In genomic region chr4:85725727-85726170, GRCh38 we compare ENCODE assay signal across 9 cellular contexts.
DNase-seq lines count a peak whose midpoint lies in the region; ATAC-seq and TF ChIP-seq lines count a peak whose summit lies in the region.
"Had no signal": no experiment of that assay in that cellular context is flagged by ENCODE, and none has a peak within 500 bp of the region (broad histone marks: within the 10 kb centered on the region; RNA-seq: fewer than 3 reads in every experiment).

No MANE protein-coding gene starts in this region.

- intact Hi-C loops in breast epithelium (cut with DNase I; ENCODE audit: low total_unique reads) = no loop called here
- intact Hi-C loops in MCF 10A (cut with micrococcal nuclease) = no loop called here
- intact Hi-C loops in body of pancreas (cut with DNase I) = no loop called here

- no peaks in the 10 kb centered on the region for H3K9me3 Mint-ChIP-seq in MCF 10A (ENCODE audit: unreplicated experiment)

- H4K91ac ChIP-seq in neuronal stem cell (ENCODE audit: low read depth, low read length, poor library complexity) = no peak overlapping the region

- 23 to 27% methylated on average over 2 of the region's 2 CpGs for WGBS in body of pancreas, 2 donors
- WGBS in neuronal stem cell (ENCODE audit: extremely low coverage in 2 of 2, insufficient read length in 2 of 2, insufficient replicate concordance in 1 of 2), 2 donors = no CpG with 5 or more reads among the region's 2 CpGs

- DNase-seq in breast epithelium (ENCODE audit: low spot score in 2 of 2) (no peak), MCF 10A (ENCODE audit: unreplicated experiment) (no peak), body of pancreas (peak; percentile 80 to 94 (median 89)), neuronal stem cell (ENCODE audit: low spot score) (no peak), ACHN (no peak), NCI-H1105 treated with DMSO at 0.1 percent for 48 hours (lab: John Stamatoyannopoulos, UW) (no peak)
- no peak for DNase-seq in activated naive CD4-positive, alpha-beta T cell treated with Interleukin-2 at 50 U/mL for 16 hours

- H3K4me2 ChIP-seq in neuronal stem cell (ENCODE audit: insufficient read depth, low read length, poor library complexity, severe bottlenecking) = no peak overlapping the region

- H3K36me3 Mint-ChIP-seq in MCF 10A (ENCODE audit: insufficient read depth, unreplicated experiment) = no peaks in the 10 kb centered on the region
- H3K36me3 Mint-ChIP-seq: naive thymus-derived CD8-positive, alpha-beta T cell had no signal

- no peak overlapping the region for H2BK5ac ChIP-seq in neuronal stem cell (ENCODE audit: low read length)

- no peak for TF ChIP-seq POLR2A in breast epithelium (IDR thresholded peaks at IDR 0.05)
- TF ChIP-seq POLR2A in body of pancreas (IDR thresholded peaks at IDR 0.05) = peak in 2 of 3 donors; percentile 23 to 41

- no peak overlapping the region for H2BK12ac ChIP-seq in neuronal stem cell (ENCODE audit: low read length)

- H3K27ac ChIP-seq in breast epithelium (peak overlapping the region; percentile 27 to 52), body of pancreas (peak overlapping the region; percentile 57 to 86 (median 76)), neuronal stem cell (replicated peaks; ENCODE audit: low read length) (no peak overlapping the region)

- in situ Hi-C loops in ACHN (cut with HindIII; ENCODE audit: low pct_ligation_motif_present, low pct_unique_long_range_greater_than_20kb, low sequenced_read_pairs) = no loop called here

- peaks cover 16% of the 10 kb centered on the region for H3K4me1 Mint-ChIP-seq in MCF 10A (ENCODE audit: insufficient read depth, unreplicated experiment)

- H3K79me1 ChIP-seq in neuronal stem cell (ENCODE audit: low read depth, low read length) = no peaks in the 10 kb centered on the region

- H3K27me3 ChIP-seq in breast epithelium (no peaks in the 10 kb centered on the region), body of pancreas (no peaks in the 10 kb centered on the region), neuronal stem cell (ENCODE audit: control insufficient read depth in 3 of 3, insufficient read depth in 3 of 3, low read depth in 1 of 3, low read length in 3 of 3) (no peaks in the 10 kb centered on the region)

- H3K27ac Mint-ChIP-seq in MCF 10A (ENCODE audit: low read depth, unreplicated experiment) = no peak overlapping the region

- CTCF ChIA-PET in MCF 10A (lab: Yijun Ruan, JAX) = no interaction called here

- no peak overlapping the region for H3K14ac ChIP-seq in neuronal stem cell (ENCODE audit: low read length)

- no peak overlapping the region for H2BK15ac ChIP-seq in neuronal stem cell (ENCODE audit: low read length)

- no peak for TF ChIP-seq CTCF in breast epithelium (IDR thresholded peaks at IDR 0.05)
- no peak for TF ChIP-seq CTCF in MCF 10A (IDR thresholded peaks at IDR 0.05; ENCODE audit: unreplicated experiment)
- no peak for TF ChIP-seq CTCF in body of pancreas (IDR thresholded peaks at IDR 0.05)

- H3K18ac ChIP-seq in neuronal stem cell (ENCODE audit: low read length) = no peak overlapping the region

- no peak overlapping the region for H2AK5ac ChIP-seq in neuronal stem cell (ENCODE audit: low read depth, low read length)

- no peaks in the 10 kb centered on the region for H3K9me3 ChIP-seq in breast epithelium
- no peaks in the 10 kb centered on the region for H3K9me3 ChIP-seq in body of pancreas
- H3K9me3 ChIP-seq in neuronal stem cell (replicated peaks in 1 of 2; ENCODE audit: control insufficient read depth in 2 of 2, insufficient read depth in 1 of 2, low read depth in 1 of 2, low read length in 2 of 2) = no peaks in the 10 kb centered on the region

- no peak overlapping the region for H2BK120ac ChIP-seq in neuronal stem cell (ENCODE audit: low read depth, low read length)

- no peak overlapping the region for H3K4me3 Mint-ChIP-seq in MCF 10A (ENCODE audit: unreplicated experiment)
- H3K4me3 Mint-ChIP-seq: naive thymus-derived CD8-positive, alpha-beta T cell had no signal

- ATAC-seq in HG03460 (IDR thresholded peaks at IDR 0.05; ENCODE audit: unreplicated experiment) (peak; percentile 79), body of pancreas (peak; percentile 98)

- H3K36me3 ChIP-seq in breast epithelium (no peaks in the 10 kb centered on the region), body of pancreas (replicated peaks in 1 of 2; ENCODE audit: insufficient read depth in 1 of 2, low read depth in 2 of 2) (no peaks in the 10 kb centered on the region), neuronal stem cell (replicated peaks in 1 of 2; ENCODE audit: control insufficient read depth in 2 of 2, insufficient read depth in 2 of 2, low read length in 2 of 2) (no peaks in the 10 kb centered on the region)

- H3K23ac ChIP-seq in neuronal stem cell (ENCODE audit: low read depth, low read length, poor library complexity) = no peak overlapping the region

- H2AFZ ChIP-seq in neuronal stem cell (ENCODE audit: low read length) = peak overlapping the region; percentile 62

- POLR2A ChIA-PET in MCF 10A (lab: Yijun Ruan, JAX) = interaction anchor here (0.7 to 1.0 kb wide), 2 partner anchors 18 to 192 kb away, joined by 3 to 4 read pairs; no protein-coding TSS in a partner anchor

- H4K8ac ChIP-seq in neuronal stem cell (ENCODE audit: low read depth, low read length) = no peak overlapping the region

- H3K4me3 ChIP-seq in breast epithelium (no peak overlapping the region), body of pancreas (no peak overlapping the region), neuronal stem cell (ENCODE audit: low read length in 2 of 2) (no peak overlapping the region)

- peaks cover 0 to 6% of the 10 kb centered on the region in 2 donors for H3K4me1 ChIP-seq in breast epithelium
- H3K4me1 ChIP-seq in body of pancreas = peaks cover 42% of the 10 kb centered on the region
- H3K4me1 ChIP-seq in neuronal stem cell (ENCODE audit: control insufficient read depth in 2 of 2, insufficient read depth in 1 of 2, low read depth in 1 of 2, low read length in 2 of 2) = no peaks in the 10 kb centered on the region

- BruUV-seq in MCF 10A (replicated peaks; lab: Mats Ljungman, UMichigan) = no TSS peak

- no peak overlapping the region for H3K9ac ChIP-seq in neuronal stem cell (ENCODE audit: low read depth, low read length, poor library complexity)

- no peak overlapping the region for H3K4ac ChIP-seq in neuronal stem cell (ENCODE audit: low read length)

- no peaks in the 10 kb centered on the region for H3K27me3 Mint-ChIP-seq in MCF 10A (ENCODE audit: insufficient read depth, unreplicated experiment)
- H3K27me3 Mint-ChIP-seq: naive thymus-derived CD8-positive, alpha-beta T cell had no signal

Comparison
In these comparisons a context has a peak if more than half of its experiments do, and no peak if none do; other contexts are left out.
1. DNase-seq: peak in body of pancreas (4 of 4); none in breast epithelium (0 of 2), MCF 10A (single experiment), neuronal stem cell (single experiment), activated naive CD4-positive, alpha-beta T cell treated with Interleukin-2 at 50 U/mL for 16 hours (single experiment), ACHN (single experiment) and NCI-H1105 treated with DMSO at 0.1 percent for 48 hours (single experiment).